12 cellular contexts compared by ENCODE assay signal in genomic region chr13:24528816-24529398, GRCh38. TPM values are rescaled to one million over a fixed set of nuclear protein-coding genes. Genes with fewer than 3 reads are reported as not detected.
A peak's percentile ranks its signal among the peaks of the same experiment; 100 is the strongest.
DNase-seq lines count a peak whose midpoint lies in the region; ATAC-seq and TF ChIP-seq lines count a peak whose summit lies in the region.
"Had no signal": no experiment of that assay in that cellular context is flagged by ENCODE, and none has a peak within 500 bp of the region (broad histone marks: within the 10 kb centered on the region; RNA-seq: fewer than 3 reads in every experiment).

No MANE protein-coding gene starts in this region.

- peak overlapping the region; percentile 24; the same call in 1 of the 2 replicates for H3K4me3 Mint-ChIP-seq in WTC11
- H3K4me3 Mint-ChIP-seq: CD14-positive monocyte; CD8-positive, alpha-beta memory T cell had no signal

- H3K9ac ChIP-seq in iPS-18a (ENCODE audit: low read length): no peak overlapping the region

- peak overlapping the region; percentile 71 for H3K27ac ChIP-seq in iPS-18a (ENCODE audit: low read length)

- DNase-seq in H7 (peak; percentile 60), WTC11 (ENCODE audit: low spot score) (no peak), NCI-H226 (no peak)
- no peak for DNase-seq in effector CD4-positive, alpha-beta T cell
- DNase-seq: Caco-2; CD8-positive, alpha-beta memory T cell; DND-41; GDM1 had no signal

- peak; percentile 92 for ATAC-seq in WTC11
- ATAC-seq in GM19023 (IDR thresholded peaks at IDR 0.05; ENCODE audit: unreplicated experiment): no peak
- no peak for ATAC-seq in HG02763 (IDR thresholded peaks at IDR 0.05; ENCODE audit: unreplicated experiment)

- H3K4me1 ChIP-seq in iPS-18a (ENCODE audit: control insufficient read depth, low read depth, low read length): peaks cover 17% of the 10 kb centered on the region
- H3K4me1 ChIP-seq: Caco-2 had no signal

- peaks cover 26% of the 10 kb centered on the region for H3K9me3 Mint-ChIP-seq in WTC11
- H3K9me3 Mint-ChIP-seq: CD14-positive monocyte; CD8-positive, alpha-beta memory T cell had no signal

- POLR2A ChIA-PET in WTC11 (lab: Charles Lee): no interaction called here

- CTCF ChIA-PET in WTC11 (lab: Charles Lee): interaction anchor here (0.7 to 1.8 kb wide), 5 partner anchors 9 to 27 kb away, joined by 3 to 8 read pairs (median 3); no protein-coding TSS in a partner anchor

- TF ChIP-seq CTCF in WTC11 (IDR thresholded peaks at IDR 0.05): no peak

- no peaks in the 10 kb centered on the region for H3K9me3 ChIP-seq in iPS-18a (ENCODE audit: control insufficient read depth, low read depth, low read length)
- H3K9me3 ChIP-seq: Caco-2 had no signal

- peaks cover 33% of the 10 kb centered on the region for H3K4me1 Mint-ChIP-seq in WTC11
- H3K4me1 Mint-ChIP-seq: CD14-positive monocyte; CD8-positive, alpha-beta memory T cell had no signal

- H3K27me3 Mint-ChIP-seq in WTC11 (ENCODE audit: low read depth): no peaks in the 10 kb centered on the region

- no peaks in the 10 kb centered on the region for H3K36me3 ChIP-seq in H7 (replicated peaks; ENCODE audit: control insufficient read depth, insufficient read depth, low read length)
- no peaks in the 10 kb centered on the region for H3K36me3 ChIP-seq in iPS-18a (ENCODE audit: control insufficient read depth, low read depth, low read length)

- no peak overlapping the region for H3K4me3 ChIP-seq in H7 (ENCODE audit: insufficient read depth, low read depth, low read length)
- H3K4me3 ChIP-seq in iPS-18a (ENCODE audit: low read length): peak overlapping the region; percentile 22

- 0 out of 2 replicates have a peak overlapping the region, but pooled peaks have one; percentile 29 for H3K27ac Mint-ChIP-seq in WTC11
- H3K27ac Mint-ChIP-seq: CD14-positive monocyte; CD8-positive, alpha-beta memory T cell had no signal

- peaks cover 5% of the 10 kb centered on the region; the same call in 1 of the 2 replicates for H3K36me3 Mint-ChIP-seq in WTC11
- H3K36me3 Mint-ChIP-seq: CD14-positive monocyte had no signal

- H3K27me3 ChIP-seq in H7 (ENCODE audit: control insufficient read depth, insufficient read depth, low read length) (no peaks in the 10 kb centered on the region), iPS-18a (ENCODE audit: control insufficient read depth, insufficient read depth, low read length) (no peaks in the 10 kb centered on the region)

TF ChIP-seq in WTC11, 78 proteins besides CTCF, POLR2A, EP300 and RAD21:
- TF ChIP-seq CREM (CRISPR knock-in tag; IDR thresholded peaks at IDR 0.05): no peak
- no peak for TF ChIP-seq JUN (CRISPR knock-in tag; IDR thresholded peaks at IDR 0.05)
- no peak for TF ChIP-seq E2F4 (CRISPR knock-in tag; IDR thresholded peaks at IDR 0.05; ENCODE audit: borderline replicate concordance, low read depth)
- TF ChIP-seq, protein P1, sequence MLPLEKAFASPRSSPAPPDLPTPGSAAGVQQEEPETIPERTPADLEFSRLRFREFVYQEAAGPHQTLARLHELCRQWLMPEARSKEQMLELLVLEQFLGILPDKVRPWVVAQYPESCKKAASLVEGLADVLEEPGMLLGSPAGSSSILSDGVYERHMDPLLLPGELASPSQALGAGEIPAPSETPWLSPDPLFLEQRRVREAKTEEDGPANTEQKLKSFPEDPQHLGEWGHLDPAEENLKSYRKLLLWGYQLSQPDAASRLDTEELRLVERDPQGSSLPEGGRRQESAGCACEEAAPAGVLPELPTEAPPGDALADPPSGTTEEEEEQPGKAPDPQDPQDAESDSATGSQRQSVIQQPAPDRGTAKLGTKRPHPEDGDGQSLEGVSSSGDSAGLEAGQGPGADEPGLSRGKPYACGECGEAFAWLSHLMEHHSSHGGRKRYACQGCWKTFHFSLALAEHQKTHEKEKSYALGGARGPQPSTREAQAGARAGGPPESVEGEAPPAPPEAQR (CRISPR knock-in tag; IDR thresholded peaks at IDR 0.05): no peak
- TF ChIP-seq GRHL2 (CRISPR knock-in tag; IDR thresholded peaks at IDR 0.05; ENCODE audit: insufficient replicate concordance, severe bottlenecking): no peak
- 0 out of 2 replicates have a peak, but pooled peaks have one; percentile 7 for TF ChIP-seq NFYB (CRISPR knock-in tag; conservative IDR thresholded peaks at IDR 0.05; ENCODE audit: low read depth)
- peak; percentile 4; the same call in 1 of the 2 replicates for TF ChIP-seq ZNF423 (CRISPR knock-in tag; IDR thresholded peaks at IDR 0.05)
- TF ChIP-seq IRF2 (CRISPR knock-in tag; IDR thresholded peaks at IDR 0.05; ENCODE audit: borderline replicate concordance, low read depth): no peak
- no peak for TF ChIP-seq NFATC4 (CRISPR knock-in tag; IDR thresholded peaks at IDR 0.05)
- TF ChIP-seq FOXJ3 (CRISPR knock-in tag; IDR thresholded peaks at IDR 0.05; ENCODE audit: borderline replicate concordance): no peak
- no peak for TF ChIP-seq ZNF317 (CRISPR knock-in tag; IDR thresholded peaks at IDR 0.05; ENCODE audit: borderline replicate concordance, low read depth)
- peak; percentile 58; the same call in 1 of the 2 replicates for TF ChIP-seq ETV6 (CRISPR knock-in tag; IDR thresholded peaks at IDR 0.05)

RNA-seq across cellular contexts. Expression of gene PARP4, which starts 16.3 kb away (rescaled TPM):
- 28.7 and 29.2 TPM in 2 replicates for total RNA-seq in H7 (2014; rRNA removed; shearing (Covaris generic))
- 30.0 to 32.0 TPM (median 30.7 TPM) in 3 replicates for total RNA-seq in WTC11 (2021)
